In the genomic region with DNA sequence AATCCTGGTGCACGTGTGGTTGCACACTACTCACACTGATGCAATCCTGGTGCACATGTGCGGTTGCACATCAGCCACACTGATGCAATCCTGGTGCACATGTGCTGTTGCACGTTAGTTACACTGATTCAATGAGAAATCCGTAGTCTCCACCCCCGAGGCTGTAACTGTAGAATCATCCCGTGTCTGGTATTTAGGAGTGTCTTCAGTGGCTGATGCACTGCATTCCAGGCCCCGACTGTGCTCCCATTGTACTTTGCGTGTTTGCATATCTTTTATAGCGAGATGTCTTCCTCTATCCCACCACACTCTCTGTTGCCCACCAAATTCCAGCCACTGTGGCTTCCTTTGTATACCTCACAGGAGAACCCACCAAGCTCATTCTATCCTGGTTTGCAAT, we compare ENCODE assay signal across 29 cellular contexts.
"Had no signal": no experiment of that assay in that cellular context is flagged by ENCODE, and none has a peak within 500 bp of the region (broad histone marks: within the 10 kb centered on the region; RNA-seq: fewer than 3 reads in every experiment).

No MANE protein-coding gene starts in this region.

- H3K4me1 Mint-ChIP-seq: immature natural killer cell; stimulated activated effector memory CD8-positive, alpha-beta T cell treated with anti-CD3 and anti-CD28 coated beads, Interleukin-12 subunit alpha, Interleukin-12 subunit beta, amount 100 ng/mL, for 72 hours had no signal

- H3K36me3 ChIP-seq: esophagus squamous epithelium, lower lobe of right lung, sigmoid colon, tibial artery, upper lobe of right lung, uterus had no signal

- H3K36me3 Mint-ChIP-seq: immature natural killer cell; stimulated activated effector memory CD8-positive, alpha-beta T cell treated with anti-CD3 and anti-CD28 coated beads, Interleukin-12 subunit alpha, Interleukin-12 subunit beta, amount 100 ng/mL, for 72 hours had no signal

- H2AFZ ChIP-seq: parathyroid adenoma had no signal

- H3K9ac ChIP-seq: parathyroid adenoma had no signal

- H3K27me3 Mint-ChIP-seq: progenitor cell of endocrine pancreas had no signal

- H3K4me3 Mint-ChIP-seq: immature natural killer cell; naive thymus-derived CD8-positive, alpha-beta T cell; nephron progenitor cell; stimulated activated effector memory CD8-positive, alpha-beta T cell treated with anti-CD3 and anti-CD28 coated beads, Interleukin-12 subunit alpha, Interleukin-12 subunit beta, amount 100 ng/mL, for 72 hours had no signal

- H3K27ac Mint-ChIP-seq: immature natural killer cell; naive thymus-derived CD8-positive, alpha-beta T cell; nephron progenitor cell; progenitor cell of endocrine pancreas; stimulated activated effector memory CD8-positive, alpha-beta T cell treated with anti-CD3 and anti-CD28 coated beads, Interleukin-12 subunit alpha, Interleukin-12 subunit beta, amount 100 ng/mL, for 72 hours had no signal

- H3K4me3 ChIP-seq: coronary artery, esophagus squamous epithelium, heart right ventricle, lower lobe of right lung, sigmoid colon, testis, tibial artery, upper lobe of right lung, uterus had no signal

- H3K27ac ChIP-seq: coronary artery, esophagus squamous epithelium, lower lobe of right lung, parathyroid adenoma, sigmoid colon, testis, tibial artery, upper lobe of right lung, uterus had no signal

- H3K4me1 ChIP-seq: lower lobe of right lung, parathyroid adenoma, sigmoid colon, tibial artery, uterus had no signal

- H3K27me3 ChIP-seq: esophagus squamous epithelium, heart right ventricle, sigmoid colon, testis, tibial artery, upper lobe of right lung, uterus had no signal

- DNase-seq: dermis blood vessel endothelial cell; effector memory CD4-positive, alpha-beta T cell; erythroblast; esophagus squamous epithelium; foreskin melanocyte; glutamatergic neuron; heart right ventricle; hippocampal formation; immature natural killer cell; islet precursor cell; kidney glomerular epithelial cell; left colon; left ventricle myocardium superior; lower lobe of right lung; naive thymus-derived CD8-positive, alpha-beta T cell; nephron progenitor cell; sigmoid colon; stimulated activated CD4-positive, alpha-beta T cell treated with anti-CD3 and anti-CD28 coated beads, Interleukin-2, amount 100 ng/mL, for 24 hours; stimulated activated CD4-positive, alpha-beta T cell treated with anti-CD3 and anti-CD28 coated beads, Interleukin-4, amount 100 ng/mL, for 24 hours; stimulated activated naive CD8-positive, alpha-beta T cell treated with anti-CD3 and anti-CD28 coated beads, Interleukin-15, Interleukin-2, amounts not matched to agents 100 U/mL and 50 U/mL, for 24 hours; substantia nigra; testis; tibial artery; upper lobe of right lung; uterus had no signal

- H3K9me3 ChIP-seq: esophagus squamous epithelium, testis, tibial artery, upper lobe of right lung, uterus had no signal
